9 cellular contexts compared by ENCODE assay signal in the genomic region with DNA sequence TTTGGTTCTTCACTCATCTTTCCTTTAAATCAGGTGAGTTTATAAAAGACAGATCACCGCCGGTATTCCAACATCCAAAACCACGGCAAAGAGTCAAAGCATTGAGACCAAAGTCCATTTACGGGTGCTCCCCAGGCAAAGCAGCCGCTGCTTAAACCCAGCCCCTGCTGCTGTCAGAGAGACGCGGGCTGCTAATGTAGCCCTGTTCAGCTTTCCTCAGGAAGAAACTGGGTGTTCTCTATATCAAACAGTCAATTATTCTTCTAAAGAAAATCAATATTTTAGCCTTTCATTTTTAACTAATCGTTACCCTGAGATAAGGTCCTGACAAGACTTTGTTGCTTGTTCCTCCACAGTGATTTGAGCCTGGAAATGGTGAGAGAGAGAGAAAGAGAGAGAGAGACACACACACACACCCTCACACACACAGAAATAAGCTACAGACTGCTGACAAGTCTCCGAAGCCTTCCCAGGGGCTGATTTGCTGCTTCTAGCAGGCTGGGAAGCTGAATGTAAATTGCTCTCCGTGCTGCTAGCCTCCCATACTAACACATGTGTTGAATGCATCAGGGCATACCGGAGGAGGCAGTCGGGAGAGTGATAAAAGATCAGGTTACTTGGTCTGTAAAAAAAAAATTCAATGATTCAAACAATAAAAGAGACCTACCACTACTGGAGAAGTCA.
A peak's percentile ranks its signal among the peaks of the same experiment; 100 is the strongest.
DNase-seq lines count a peak whose midpoint lies in the region; ATAC-seq, FAIRE-seq and TF ChIP-seq lines count a peak whose summit lies in the region.
"Had no signal": no experiment of that assay in that cellular context is flagged by ENCODE, and none has a peak within 500 bp of the region (broad histone marks: within the 10 kb centered on the region; RNA-seq: fewer than 3 reads in every experiment).

No MANE protein-coding gene starts in this region.

- H3K27ac Mint-ChIP-seq in WTC11 (peak overlapping the region; percentile 86), endothelial cell (ENCODE audit: unreplicated experiment) (peak overlapping the region; percentile 9)

- H3K27me3 Mint-ChIP-seq in WTC11 (ENCODE audit: low read depth) (no peaks in the 10 kb centered on the region), endothelial cell (ENCODE audit: unreplicated experiment) (peaks cover 3% of the 10 kb centered on the region)

- H3K4me1 Mint-ChIP-seq in WTC11: peaks cover 49% of the 10 kb centered on the region
- H3K4me1 Mint-ChIP-seq in endothelial cell (ENCODE audit: unreplicated experiment): peaks cover 11% of the 10 kb centered on the region

- ATAC-seq in WTC11 (peak; percentile 85), HG02870 (IDR thresholded peaks at IDR 0.05; ENCODE audit: unreplicated experiment) (no peak), GM18861 (IDR thresholded peaks at IDR 0.05; ENCODE audit: unreplicated experiment) (no peak)
- ATAC-seq: HCT116 had no signal

- DNase-seq in COR-L47 (lab: John Stamatoyannopoulos, UW): peak; percentile 72
- peak; percentile 42 for DNase-seq in HTR-8/SVneo (ENCODE audit: insufficient read length, low spot score)
- DNase-seq in WTC11 (ENCODE audit: low spot score): peak; percentile 38
- DNase-seq in endothelial cell (ENCODE audit: low spot score): peak; percentile 22
- DNase-seq in middle frontal gyrus (ENCODE audit: extremely low spot score, low spot score): peak; percentile 73
- peak; percentile 31 for DNase-seq in stimulated activated naive CD4-positive, alpha-beta T cell treated with Interleukin-2 at 50 U/mL for 16 hours (lab: John Stamatoyannopoulos, UW)

- TF ChIP-seq CTCF in WTC11 (IDR thresholded peaks at IDR 0.05): no peak
- TF ChIP-seq CTCF in endothelial cell (IDR thresholded peaks at IDR 0.05; ENCODE audit: unreplicated experiment): no peak

- H3K4me3 Mint-ChIP-seq in WTC11: peak overlapping the region; percentile 49
- H3K4me3 Mint-ChIP-seq in endothelial cell (ENCODE audit: unreplicated experiment): peak overlapping the region; percentile 70

- CTCF ChIA-PET in WTC11 (lab: Charles Lee): interaction anchor here (0.7 to 0.9 kb wide), 4 partner anchors 13 to 78 kb away, joined by 3 read pairs; no protein-coding TSS in a partner anchor

- H3K9me3 Mint-ChIP-seq in WTC11 (peaks cover 14% of the 10 kb centered on the region), endothelial cell (ENCODE audit: unreplicated experiment) (peaks cover 3% of the 10 kb centered on the region)

- no peak for FAIRE-seq in HTR-8/SVneo (lab: Jason Lieb, UNC)

- peaks cover 9% of the 10 kb centered on the region for H3K36me3 Mint-ChIP-seq in WTC11
- H3K36me3 Mint-ChIP-seq in endothelial cell (ENCODE audit: low read depth, unreplicated experiment): no peaks in the 10 kb centered on the region

- POLR2A ChIA-PET in WTC11 (lab: Charles Lee): no interaction called here

TF ChIP-seq in WTC11, 78 proteins besides CTCF, POLR2A, EP300 and RAD21:
- no peak for TF ChIP-seq CREB1 (CRISPR knock-in tag; IDR thresholded peaks at IDR 0.05)
- TF ChIP-seq, protein P1, sequence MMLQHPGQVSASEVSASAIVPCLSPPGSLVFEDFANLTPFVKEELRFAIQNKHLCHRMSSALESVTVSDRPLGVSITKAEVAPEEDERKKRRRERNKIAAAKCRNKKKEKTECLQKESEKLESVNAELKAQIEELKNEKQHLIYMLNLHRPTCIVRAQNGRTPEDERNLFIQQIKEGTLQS (CRISPR knock-in tag; conservative IDR thresholded peaks at IDR 0.05): no peak
- TF ChIP-seq, protein P2, sequence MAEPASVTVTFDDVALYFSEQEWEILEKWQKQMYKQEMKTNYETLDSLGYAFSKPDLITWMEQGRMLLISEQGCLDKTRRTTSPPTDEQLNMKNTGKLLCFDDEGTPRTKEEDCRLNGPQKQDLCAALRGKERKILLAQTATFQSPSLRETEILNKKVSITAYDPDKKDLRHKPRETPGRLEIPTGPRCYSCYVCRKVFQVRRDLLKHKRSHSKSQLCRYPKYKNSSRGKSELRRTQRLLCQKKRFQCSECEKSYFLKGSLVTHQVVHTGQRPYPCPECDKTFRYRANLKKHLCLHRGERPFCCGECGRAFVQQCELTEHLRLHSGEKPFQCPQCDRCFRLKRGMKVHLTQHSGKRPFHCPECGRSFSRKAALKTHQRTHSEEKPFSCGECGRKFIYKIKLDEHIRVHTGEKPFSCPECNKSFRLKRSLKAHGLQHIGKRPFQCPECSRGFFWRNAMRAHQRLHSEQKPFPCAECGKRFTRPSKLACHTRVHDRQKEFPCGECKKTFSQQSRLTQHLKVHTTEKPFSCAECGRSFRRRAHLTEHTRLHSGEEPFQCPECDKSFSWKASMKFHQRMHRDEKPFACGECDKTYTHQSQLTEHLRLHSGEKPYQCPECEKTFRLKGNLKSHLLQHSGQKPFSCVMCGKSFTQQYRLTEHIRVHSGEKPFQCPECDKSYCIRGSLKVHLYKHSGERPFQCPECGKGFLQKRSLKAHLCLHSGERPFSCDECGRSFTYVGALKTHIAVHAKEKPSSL (CRISPR knock-in tag; conservative IDR thresholded peaks at IDR 0.05): no peak
- TF ChIP-seq ZNF317 (CRISPR knock-in tag; IDR thresholded peaks at IDR 0.05; ENCODE audit: borderline replicate concordance, low read depth): no peak
- TF ChIP-seq, protein P3, sequence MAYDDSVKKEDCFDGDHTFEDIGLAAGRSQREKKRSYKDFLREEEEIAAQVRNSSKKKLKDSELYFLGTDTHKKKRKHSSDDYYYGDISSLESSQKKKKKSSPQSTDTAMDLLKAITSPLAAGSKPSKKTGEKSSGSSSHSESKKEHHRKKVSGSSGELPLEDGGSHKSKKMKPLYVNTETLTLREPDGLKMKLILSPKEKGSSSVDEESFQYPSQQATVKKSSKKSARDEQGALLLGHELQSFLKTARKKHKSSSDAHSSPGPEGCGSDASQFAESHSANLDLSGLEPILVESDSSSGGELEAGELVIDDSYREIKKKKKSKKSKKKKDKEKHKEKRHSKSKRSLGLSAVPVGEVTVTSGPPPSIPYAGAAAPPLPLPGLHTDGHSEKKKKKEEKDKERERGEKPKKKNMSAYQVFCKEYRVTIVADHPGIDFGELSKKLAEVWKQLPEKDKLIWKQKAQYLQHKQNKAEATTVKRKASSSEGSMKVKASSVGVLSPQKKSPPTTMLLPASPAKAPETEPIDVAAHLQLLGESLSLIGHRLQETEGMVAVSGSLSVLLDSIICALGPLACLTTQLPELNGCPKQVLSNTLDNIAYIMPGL (CRISPR knock-in tag; IDR thresholded peaks at IDR 0.05): no peak
- TF ChIP-seq CREM (CRISPR knock-in tag; IDR thresholded peaks at IDR 0.05): no peak
- TF ChIP-seq PRRX2 (CRISPR knock-in tag; IDR thresholded peaks at IDR 0.05): no peak
- no peak for TF ChIP-seq ZNF416 (CRISPR knock-in tag; IDR thresholded peaks at IDR 0.05)

Comparison
In these comparisons a context has a peak if more than half of its experiments do, and no peak if none do; other contexts are left out.
1. DNase-seq: peak in every context shown above with its lines; median percentile 73 in middle frontal gyrus; 72 in COR-L47; 42 in HTR-8/SVneo; 38 in WTC11; 31 in stimulated activated naive CD4-positive, alpha-beta T cell treated with Interleukin-2 at 50 U/mL for 16 hours; 22 in endothelial cell.